8 cellular contexts compared by ENCODE assay signal in the genomic region with DNA sequence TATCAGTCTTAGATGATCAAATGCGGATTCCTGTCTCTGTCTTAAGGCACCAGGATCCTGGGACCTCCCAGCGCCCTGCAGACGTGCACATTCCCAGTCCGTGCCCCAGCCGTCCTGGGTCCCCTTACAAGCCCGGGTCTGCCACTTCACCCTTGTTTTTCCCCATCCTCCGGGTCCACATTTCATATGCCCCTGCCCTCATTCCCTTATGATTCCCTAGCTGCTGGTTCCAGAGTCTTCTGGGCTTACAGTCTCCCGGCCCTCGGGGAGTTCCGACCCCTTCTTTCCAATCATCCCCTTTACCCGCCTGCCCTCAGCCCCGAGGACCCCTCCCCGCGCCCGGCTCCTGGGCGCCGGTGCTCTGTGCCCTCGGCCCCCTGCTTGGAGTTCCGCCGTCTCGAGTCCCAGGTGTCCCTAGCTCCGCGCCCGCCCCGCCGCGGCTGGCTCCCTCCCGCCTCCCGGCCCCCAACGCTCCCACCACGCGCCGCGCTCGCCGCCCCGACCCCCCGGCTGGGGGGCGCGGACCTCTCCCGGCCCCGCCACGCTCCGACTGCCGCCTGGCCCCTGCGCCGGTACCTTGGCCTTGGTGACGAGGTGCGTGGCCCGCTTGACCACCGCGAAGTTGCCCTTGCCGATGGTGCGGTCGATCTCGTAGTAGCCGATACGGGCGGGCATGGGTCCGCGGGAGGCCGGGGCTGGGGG. TPM values are rescaled to one million over a fixed set of nuclear protein-coding genes. Genes with fewer than 3 reads are reported as not detected.
DNase-seq lines count a peak whose midpoint lies in the region; ATAC-seq, FAIRE-seq and TF ChIP-seq lines count a peak whose summit lies in the region.

No MANE protein-coding gene starts in this region.

- H2AFZ ChIP-seq in K562 (ENCODE audit: low read depth, low read length), result peak overlapping the region; percentile 77

- peaks cover 32% of the 10 kb centered on the region for H4K20me1 ChIP-seq in K562 (replicated peaks; ENCODE audit: control insufficient read depth, insufficient read depth, low read length)

- TF ChIP-seq RAD21 in K562 (CRISPR knock-in tag; conservative IDR thresholded peaks at IDR 0.05 in 1 of 2, IDR thresholded peaks at IDR 0.05 in 1 of 2), result no peak

- H3K27ac ChIP-seq in RWPE2 (ENCODE audit: poor library complexity, severe bottlenecking), result peak overlapping the region; percentile 73
- peak overlapping the region; percentile 90 for H3K27ac ChIP-seq in K562 (ENCODE audit: extremely low read depth, low read depth, low read length)
- peak overlapping the region; percentile 89 for H3K27ac ChIP-seq in skeletal muscle tissue (ENCODE audit: low read depth, low read length)

- H3K27me3 ChIP-seq in RWPE2 (ENCODE audit: insufficient read depth, poor library complexity, severe bottlenecking) (no peaks in the 10 kb centered on the region), K562 (ENCODE audit: control insufficient read depth in 2 of 2, insufficient read depth in 2 of 2, low read length in 2 of 2) (no peaks in the 10 kb centered on the region), skeletal muscle tissue (ENCODE audit: control insufficient read depth in 3 of 3, insufficient read depth in 3 of 3, low read length in 3 of 3) (no peaks in the 10 kb centered on the region)

- H3K79me2 ChIP-seq in K562 (ENCODE audit: control insufficient read depth, insufficient read depth, low read length), result peaks cover 54% of the 10 kb centered on the region

- CTCF ChIA-PET in K562 (lab: Yijun Ruan, JAX; ENCODE audit: low intra/inter-chr PET ratio), result interaction anchor here (0.6 to 1.9 kb wide), 2 partner anchors 36 to 218 kb away, joined by 4 to 8 read pairs; no protein-coding TSS in a partner anchor

- H3K4me2 ChIP-seq in K562 (ENCODE audit: insufficient read depth, low read length), result peak overlapping the region; percentile 82

- in situ Hi-C loops in K562 (cut with MboI), result no loop called here

- H3K36me3 ChIP-seq in RWPE2 (ENCODE audit: low read depth), result no peaks in the 10 kb centered on the region
- no peaks in the 10 kb centered on the region; the same call in 2 of the 3 replicates for H3K36me3 ChIP-seq in K562 (ENCODE audit: control insufficient read depth, insufficient read depth, low read length)
- H3K36me3 ChIP-seq in skeletal muscle tissue (ENCODE audit: control insufficient read depth in 3 of 3, insufficient read depth in 3 of 3, low read length in 3 of 3), result no peaks in the 10 kb centered on the region

- no peaks in the 10 kb centered on the region for H3K9me3 ChIP-seq in RWPE2 (ENCODE audit: severe bottlenecking)
- H3K9me3 ChIP-seq in K562 (replicated peaks; ENCODE audit: control insufficient read depth, insufficient read depth, low read depth, low read length), result no peaks in the 10 kb centered on the region
- no peaks in the 10 kb centered on the region for H3K9me3 ChIP-seq in skeletal muscle tissue (ENCODE audit: control insufficient read depth in 3 of 3, low read length in 3 of 3)

- intact Hi-C loops in K562 (cut with micrococcal nuclease), result loop anchor here (2.0 to 5.0 kb wide), 5 partner anchors 27 to 217 kb away; no protein-coding TSS in a partner anchor

- no TSS peak for BruUV-seq in K562 (replicated peaks; lab: Mats Ljungman, UMichigan)

- no peak for FAIRE-seq in K562 (lab: Jason Lieb, UNC)

- POLR2A ChIA-PET in K562 (lab: Yijun Ruan, JAX), result interaction anchor here (0.5 to 2.4 kb wide), 11 partner anchors 9 to 365 kb away, joined by 3 to 6 read pairs (median 3); partner anchors contain the start of gene APOA5

- ATAC-seq in GM18868 (IDR thresholded peaks at IDR 0.05; ENCODE audit: unreplicated experiment), result peak; percentile 15
- peak; percentile 20 for ATAC-seq in HG03095 (IDR thresholded peaks at IDR 0.05; ENCODE audit: unreplicated experiment)
- peak; percentile 46 for ATAC-seq in RWPE2 (ENCODE audit: low read depth)
- ATAC-seq in K562, result peak; percentile 44

- H3K4me1 ChIP-seq in RWPE2 (ENCODE audit: insufficient read depth, poor library complexity, severe bottlenecking) (peaks cover 12% of the 10 kb centered on the region), K562 (replicated peaks in 1 of 2; ENCODE audit: control insufficient read depth in 2 of 2, insufficient read depth in 2 of 2, low read length in 2 of 2) (peaks cover 22 to 34% of the 10 kb centered on the region in 2 experiments), skeletal muscle tissue (ENCODE audit: control insufficient read depth in 3 of 3, insufficient read depth in 3 of 3, low read length in 3 of 3) (peaks cover 37 to 41% (median 38%) of the 10 kb centered on the region in 3 donors)

- H3K9ac ChIP-seq in K562 (ENCODE audit: insufficient read depth in 1 of 2, low read depth in 2 of 2, low read length in 2 of 2), result peak overlapping the region; percentile 69 to 97
- peak overlapping the region; percentile 90 to 91 (median 90) for H3K9ac ChIP-seq in skeletal muscle tissue (ENCODE audit: low read depth in 1 of 3, low read length in 3 of 3)

- no peak for TF ChIP-seq EP300 in K562 (IDR thresholded peaks at IDR 0.05; ENCODE audit: low read length)

- DNase-seq in AG08396 (ENCODE audit: low spot score) (peak; percentile 43), RWPE2 (ENCODE audit: low spot score) (no peak), K562 (ENCODE audit: extremely low read depth in 1 of 4, low spot score in 3 of 4) (peak; percentile 35 to 72 (median 60)), iPS-NIHi11 (ENCODE audit: low spot score) (peak; percentile 68), AML-193 (lab: John Stamatoyannopoulos, UW) (no peak)

- WGBS in K562 (ENCODE audit: insufficient coverage, low coverage, missing lambda C conversion rate), result 2% methylated on average over 34 of the region's 62 CpGs

- TF ChIP-seq POLR2A in K562 (conservative IDR thresholded peaks at IDR 0.05), result no peak

- H3K4me3 ChIP-seq in RWPE2 (ENCODE audit: severe bottlenecking), result peak overlapping the region; percentile 100
- peak overlapping the region; percentile 91 for H3K4me3 ChIP-seq in K562
- peak overlapping the region; percentile 84 to 88 (median 87) for H3K4me3 ChIP-seq in skeletal muscle tissue (ENCODE audit: low read length in 3 of 3)

- TF ChIP-seq CTCF in RWPE2 (IDR thresholded peaks at IDR 0.05; ENCODE audit: poor library complexity, severe bottlenecking), result no peak
- no peak for TF ChIP-seq CTCF in K562 (IDR thresholded peaks at IDR 0.05 in 2 of 3, conservative IDR thresholded peaks at IDR 0.05 in 1 of 3; ENCODE audit: insufficient read depth in 2 of 3, low read depth in 1 of 3, low read length in 3 of 3)

- no peaks in the 10 kb centered on the region for H3K9me1 ChIP-seq in K562 (ENCODE audit: control insufficient read depth, insufficient read depth, low read length)

TF ChIP-seq in K562, 482 proteins besides CTCF, POLR2A, EP300 and RAD21 (continues in another document):
- TF ChIP-seq RBFOX2 (IDR thresholded peaks at IDR 0.05; ENCODE audit: low read depth, low read length) (peak; percentile 78), SIN3B (IDR thresholded peaks at IDR 0.05; ENCODE audit: low read depth) (peak; percentile 62), GTF2A2 (tag; IDR thresholded peaks at IDR 0.05) (no peak)

RNA-seq across cellular contexts. Expression of gene SIK3, which starts 0.5 kb away (rescaled TPM):
- 63.2 and 103 TPM in 2 replicates for total RNA-seq in K562 (2011; cell fraction: chromatin; rRNA removed; ENCODE audit: low replicate concordance)
- 30.0 and 38.4 TPM in 2 replicates for total RNA-seq in K562 (2011; cell fraction: nucleolus; rRNA removed)
- 51.0 and 57.2 TPM in 2 replicates for total RNA-seq in K562 (2011; cell fraction: nucleoplasm; rRNA removed)
- total RNA-seq in K562 (2014; rRNA removed), result 8.4 and 9.5 TPM in 2 replicates
- total RNA-seq in K562 (2014; rRNA removed; fragmentation: Illumina TruSeq; extraction: Trizol), result 10.7 and 10.8 TPM in 2 replicates
- 7.6 and 8.5 TPM in 2 replicates for total RNA-seq in K562 (2015; rRNA removed; fragmentation: Illumina TruSeq; extraction: Trizol)
- total RNA-seq in K562 (2021), result 16.7 and 21.6 TPM in 2 replicates
- polyA plus RNA-seq in K562 (2011; rRNA removed), result 6.1 and 7.3 TPM in 2 replicates
- polyA plus RNA-seq in K562 (2011; cell fraction: cytosol; rRNA removed), result 4.2 and 4.4 TPM in 2 replicates
- 21.4 and 34.9 TPM in 2 replicates for polyA plus RNA-seq in K562 (2011; cell fraction: nucleus; rRNA removed)
- 9.5 and 10.3 TPM in 2 replicates for polyA plus RNA-seq in K562 (2012)
- polyA plus RNA-seq in K562 (2014; fragmentation: Illumina TruSeq; extraction: Trizol), result 12.2 and 14.0 TPM in 2 replicates
- 1 to 10 TPM; 1.6 to 1.8 TPM for polyA plus RNA-seq in K562 (2014; fragmentation: Nextera tagmentation; extraction: Ambion mirVana)
- 8.0 and 8.9 TPM in 2 replicates for polyA plus RNA-seq in K562 (2014; rRNA removed)
- 14.2 and 16.0 TPM in 2 replicates for polyA minus RNA-seq in K562 (2011; rRNA and poly(A)+ RNA removed)
- 6.6 and 9.6 TPM in 2 replicates for polyA minus RNA-seq in K562 (2011; cell fraction: cytosol; rRNA and poly(A)+ RNA removed)
- 22.2 and 28.9 TPM in 2 replicates for polyA minus RNA-seq in K562 (2011; cell fraction: nucleus; rRNA and poly(A)+ RNA removed)
- 21.4 TPM for total RNA-seq in skeletal muscle tissue

RNA-seq across cellular contexts. Expression of gene PAFAH1B2, which starts 46.4 kb away (rescaled TPM):
- total RNA-seq in K562 (2011; cell fraction: chromatin; rRNA removed; ENCODE audit: low replicate concordance), result 47.5 and 78.4 TPM in 2 replicates
- total RNA-seq in K562 (2011; cell fraction: nucleolus; rRNA removed), result 27.7 and 27.9 TPM in 2 replicates
- 55.0 and 89.9 TPM in 2 replicates for total RNA-seq in K562 (2011; cell fraction: nucleoplasm; rRNA removed)
- total RNA-seq in K562 (2014; rRNA removed), result 61.0 and 64.9 TPM in 2 replicates
- total RNA-seq in K562 (2014; rRNA removed; fragmentation: Illumina TruSeq; extraction: Trizol), result 94.7 and 109 TPM in 2 replicates
- 70.4 and 74.2 TPM in 2 replicates for total RNA-seq in K562 (2015; rRNA removed; fragmentation: Illumina TruSeq; extraction: Trizol)
- 82.3 and 90.2 TPM in 2 replicates for total RNA-seq in K562 (2021)
- polyA plus RNA-seq in K562 (2011; rRNA removed), result 43.3 and 55.3 TPM in 2 replicates
- 31.2 and 34.2 TPM in 2 replicates for polyA plus RNA-seq in K562 (2011; cell fraction: cytosol; rRNA removed)
- 17.3 and 17.8 TPM in 2 replicates for polyA plus RNA-seq in K562 (2011; cell fraction: nucleus; rRNA removed)
- polyA plus RNA-seq in K562 (2012), result 28.3 and 30.4 TPM in 2 replicates
- polyA plus RNA-seq in K562 (2014; fragmentation: Illumina TruSeq; extraction: Trizol), result 38.0 and 39.3 TPM in 2 replicates
- 10 to 100 TPM; 27.8 to 81.6 TPM for polyA plus RNA-seq in K562 (2014; fragmentation: Nextera tagmentation; extraction: Ambion mirVana)
- 34.5 and 36.4 TPM in 2 replicates for polyA plus RNA-seq in K562 (2014; rRNA removed)
- polyA minus RNA-seq in K562 (2011; rRNA and poly(A)+ RNA removed), result 203 and 224 TPM in 2 replicates
- polyA minus RNA-seq in K562 (2011; cell fraction: cytosol; rRNA and poly(A)+ RNA removed), result 49.4 and 74.5 TPM in 2 replicates
- 15.5 and 22.9 TPM in 2 replicates for polyA minus RNA-seq in K562 (2011; cell fraction: nucleus; rRNA and poly(A)+ RNA removed)
- 75.2 TPM for total RNA-seq in skeletal muscle tissue

Comparison
In these comparisons a context has a peak if more than half of its experiments do, and no peak if none do; other contexts are left out.
1. DNase-seq: peak in AG08396 (single experiment), K562 (4 of 4) and iPS-NIHi11 (single experiment); none in RWPE2 (single experiment) and AML-193 (0 of 2).
2. Peak in every context shown above with its lines, with median percentiles within 50 percentile points of each other: ATAC-seq, H3K27ac ChIP-seq and H3K4me3 ChIP-seq.